ENCODE assay signal across 7 cellular contexts in genomic region chr5:61319388-61320146, GRCh38. TPM values are rescaled to one million over a fixed set of nuclear protein-coding genes. Genes with fewer than 3 reads are reported as not detected.
DNase-seq lines count a peak whose midpoint lies in the region; ATAC-seq and TF ChIP-seq lines count a peak whose summit lies in the region.

No MANE protein-coding gene starts in this region.

- no peak for TF ChIP-seq EP300 in gastroesophageal sphincter (IDR thresholded peaks at IDR 0.05)

- no peak overlapping the region for H3K9ac ChIP-seq in skeletal muscle tissue (ENCODE audit: low read depth in 1 of 3, low read length in 3 of 3)

- H3K36me3 ChIP-seq in gastroesophageal sphincter, result no peaks in the 10 kb centered on the region
- H3K36me3 ChIP-seq in skeletal muscle tissue (ENCODE audit: control insufficient read depth in 3 of 3, insufficient read depth in 3 of 3, low read length in 3 of 3), result no peaks in the 10 kb centered on the region
- H3K36me3 ChIP-seq in uterus, result no peaks in the 10 kb centered on the region

- H3K4me1 ChIP-seq in gastroesophageal sphincter (peaks cover 0 to 17% (median 0%) of the 10 kb centered on the region in 3 donors), skeletal muscle tissue (ENCODE audit: control insufficient read depth in 3 of 3, insufficient read depth in 3 of 3, low read length in 3 of 3) (no peaks in the 10 kb centered on the region), uterus (no peaks in the 10 kb centered on the region)

- ATAC-seq in GM18909 (IDR thresholded peaks at IDR 0.05; ENCODE audit: poor library complexity, unreplicated experiment) (peak; percentile 99), HG02623 (IDR thresholded peaks at IDR 0.05; ENCODE audit: unreplicated experiment) (peak; percentile 99), gastroesophageal sphincter (peak; percentile 53)

- TF ChIP-seq POLR2A in gastroesophageal sphincter (IDR thresholded peaks at IDR 0.05) (no peak), uterus (IDR thresholded peaks at IDR 0.05) (no peak)

- peak overlapping the region in 1 of 4 donors; percentile 40 for H3K27ac ChIP-seq in gastroesophageal sphincter
- H3K27ac ChIP-seq in skeletal muscle tissue (ENCODE audit: low read depth, low read length), result peak overlapping the region; percentile 25
- H3K27ac ChIP-seq in uterus, result peak overlapping the region in 1 of 2 donors; percentile 16

- DNase-seq in NCI-H2227 (lab: John Stamatoyannopoulos, UW; ENCODE audit: unreplicated experiment) (peak; percentile 57), uterus (no peak), NCI-H2171 treated with DMSO at 0.1 percent for 48 hours (lab: John Stamatoyannopoulos, UW) (no peak)

- 32 to 41% methylated on average over 7 of the region's 9 CpGs for WGBS in gastroesophageal sphincter (ENCODE audit: low coverage in 1 of 2), 2 donors

- no peak for TF ChIP-seq CTCF in gastroesophageal sphincter (IDR thresholded peaks at IDR 0.05)
- no peak for TF ChIP-seq CTCF in uterus (IDR thresholded peaks at IDR 0.05)

- H3K4me3 ChIP-seq in gastroesophageal sphincter, result no peak overlapping the region
- H3K4me3 ChIP-seq in skeletal muscle tissue (ENCODE audit: low read length in 3 of 3), result peak overlapping the region in 2 of 3 donors; percentile 24 to 39
- H3K4me3 ChIP-seq in uterus, result no peak overlapping the region

- intact Hi-C loops in uterus (cut with DNase I; ENCODE audit: low total_unique reads), result loop anchor here (10.0 kb wide), 1 partner anchor 375 kb away; the partner anchor contains the start of genes ERCC8 and NDUFAF2

- H3K9me3 ChIP-seq in gastroesophageal sphincter (no peaks in the 10 kb centered on the region), skeletal muscle tissue (ENCODE audit: control insufficient read depth in 3 of 3, low read length in 3 of 3) (no peaks in the 10 kb centered on the region), uterus (no peaks in the 10 kb centered on the region)

- H3K27me3 ChIP-seq in gastroesophageal sphincter (no peaks in the 10 kb centered on the region), skeletal muscle tissue (ENCODE audit: control insufficient read depth in 3 of 3, insufficient read depth in 3 of 3, low read length in 3 of 3) (peaks cover 0 to 4% (median 3%) of the 10 kb centered on the region in 3 donors), uterus (no peaks in the 10 kb centered on the region)

RNA-seq across cellular contexts. Expression of gene ZSWIM6, which starts 12.5 kb away (rescaled TPM):
- total RNA-seq in gastroesophageal sphincter (10 to 100 TPM in 3 of 4 donors, 1 to 10 TPM in 1; 8.9 to 20.9 (median 12.3) TPM), skeletal muscle tissue (9.9 TPM), uterus (10 to 100 TPM in 3 of 4 donors, 1 to 10 TPM in 1; 4.1 to 14.8 (median 11.1) TPM)

Comparison
In these comparisons a context has a peak if more than half of its experiments do, and no peak if none do; other contexts are left out.
1. H3K4me3 ChIP-seq: peak in skeletal muscle tissue (2 of 3); none in gastroesophageal sphincter (0 of 2) and uterus (0 of 2).
2. Peak in every context shown above with its lines, with median percentiles within 50 percentile points of each other: ATAC-seq.